Comparison of ENCODE assay signal across 25 cellular contexts in the genomic region with DNA sequence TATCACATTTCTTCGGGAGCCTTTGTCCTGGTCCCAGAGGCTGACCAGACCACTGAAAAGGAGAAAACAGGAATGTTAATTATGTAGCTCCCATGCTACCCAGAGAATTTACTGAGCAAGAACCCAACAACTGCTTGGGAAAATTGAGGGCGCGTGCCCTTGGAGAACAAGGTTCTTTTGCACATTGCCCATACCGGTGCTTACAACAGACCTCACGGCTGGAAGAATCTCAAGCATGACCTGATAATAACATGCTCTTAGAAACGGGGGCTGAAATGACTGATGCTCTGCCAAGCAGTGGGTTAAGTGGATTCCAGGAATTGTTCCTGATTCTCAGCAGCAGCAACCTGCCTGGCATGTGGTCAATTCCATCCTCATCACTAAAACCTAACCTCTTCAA. TPM values are rescaled to one million over a fixed set of nuclear protein-coding genes. Genes with fewer than 3 reads are reported as not detected.
"Had no signal": no experiment of that assay in that cellular context is flagged by ENCODE, and none has a peak within 500 bp of the region (broad histone marks: within the 10 kb centered on the region; RNA-seq: fewer than 3 reads in every experiment).

No MANE protein-coding gene starts in this region.

- H3K27ac ChIP-seq: breast epithelium, esophagus muscularis mucosa, gastroesophageal sphincter, heart right ventricle, lower lobe of right lung, skin epidermis, suprapubic skin had no signal

- H3K4me3 ChIP-seq: breast epithelium, esophagus muscularis mucosa, gastroesophageal sphincter, heart right ventricle, lower lobe of right lung, skin epidermis, suprapubic skin had no signal

- ATAC-seq: activated CD4-positive, CD25-positive, alpha-beta regulatory T cell treated with anti-CD3 and anti-CD28 coated beads, Interleukin-2, amount 50 U/mL, for 24 hours; activated CD8-positive, alpha-beta T cell treated with anti-CD3 and anti-CD28 coated beads, Interleukin-2, amount 10 ng/mL, durations not matched to agents 7 days and 5 days; activated naive CD8-positive, alpha-beta T cell treated with anti-CD3 and anti-CD28 coated beads, Interleukin-2, amount 50 U/mL, for 24 hours; gastroesophageal sphincter; heart right ventricle; left colon; naive thymus-derived CD8-positive, alpha-beta T cell; right cardiac atrium; stimulated activated naive CD8-positive, alpha-beta T cell treated with anti-CD3 and anti-CD28 coated beads, Interleukin-15, amount 100 ng/mL, for 72 hours had no signal

- DNase-seq: activated CD4-positive, alpha-beta T cell treated with anti-CD3 and anti-CD28 coated beads, Interleukin-2, amount 10 ng/mL, durations not matched to agents 7 days and 5 days; activated CD8-positive, alpha-beta T cell treated with anti-CD3 and anti-CD28 coated beads, Interleukin-2, amount 10 ng/mL, durations not matched to agents 7 days and 5 days; activated effector memory CD4-positive, alpha-beta T cell treated with Interleukin-2 at 50 U/mL for 16 hours; activated naive CD4-positive, alpha-beta T cell treated with anti-CD3 and anti-CD28 coated beads, Interleukin-2, amount 10 ng/mL, durations not matched to agents 7 days and 5 days; activated naive CD8-positive, alpha-beta T cell treated with anti-CD3 and anti-CD28 coated beads, Interleukin-2, amount 50 U/mL, for 24 hours; activated T-cell treated with anti-CD3 and anti-CD28 coated beads, Interleukin-2, amount 50 U/mL, for 48 hours; aorta; cerebellar nuclear complex; cortex of kidney; effector CD4-positive, alpha-beta T cell; heart right ventricle; left colon; lower lobe of right lung; naive thymus-derived CD8-positive, alpha-beta T cell; nucleus accumbens; right cardiac atrium; stimulated activated CD4-positive, alpha-beta T cell treated with anti-CD3 and anti-CD28 coated beads, Interleukin-15, amount 100 ng/mL, for 24 hours; stimulated activated CD4-positive, alpha-beta T cell treated with anti-CD3 and anti-CD28 coated beads, Interleukin-2, amount 100 ng/mL, for 48 hours; stimulated activated naive CD8-positive, alpha-beta T cell treated with anti-CD3 and anti-CD28 coated beads, Interleukin-15, amount 100 ng/mL, for 72 hours had no signal

- H3K36me3 ChIP-seq: breast epithelium, esophagus muscularis mucosa, gastroesophageal sphincter, heart right ventricle, lower lobe of right lung, suprapubic skin had no signal

- H3K4me1 ChIP-seq: breast epithelium, esophagus muscularis mucosa, gastroesophageal sphincter, lower lobe of right lung, suprapubic skin had no signal

RNA-seq across cellular contexts. Expression of a gene that starts 49.3 kb away (rescaled TPM):
- polyA plus RNA-seq: aorta had no signal
